33 cellular contexts compared by ENCODE assay signal in genomic region chr10:129523031-129523722, GRCh38.
"Had no signal": no experiment of that assay in that cellular context is flagged by ENCODE, and none has a peak within 500 bp of the region (broad histone marks: within the 10 kb centered on the region; RNA-seq: fewer than 3 reads in every experiment).

No MANE protein-coding gene starts in this region.

- H3K27ac ChIP-seq: brain microvascular endothelial cell, Peyer's patch, VCaP had no signal

- H3K9me3 Mint-ChIP-seq: activated T-cell treated with anti-CD3 and anti-CD28 coated beads, Interleukin-2, amount 50 U/mL, for 4 hours; central memory CD8-positive, alpha-beta T cell had no signal

- H3K4me3 Mint-ChIP-seq: activated B cell treated with CpG ODN at 0.5 μM for 24 hours; activated CD4-positive, alpha-beta memory T cell treated with anti-CD3 and anti-CD28 coated beads for 36 hours; activated naive CD4-positive, alpha-beta T cell treated with anti-CD3 and anti-CD28 coated beads for 36 hours; activated naive CD8-positive, alpha-beta T cell treated with anti-CD3 and anti-CD28 coated beads for 36 hours; activated T-cell treated with anti-CD3 and anti-CD28 coated beads, Interleukin-2, amount 50 U/mL, for 4 hours; activated T-helper 1 cell treated with anti-CD3 and anti-CD28 coated beads, Interleukin-12 subunit alpha, Interleukin-12 subunit beta, Interleukin-2, Interleukin-4 antibody, amounts not matched to agents 30 ng/mL and 10 ng/mL and 1 ng/mL, durations not matched to agents 14 hours and 24 hours and 36 hours; central memory CD8-positive, alpha-beta T cell had no signal

- ATAC-seq: activated T-cell treated with anti-CD3 and anti-CD28 coated beads, Interleukin-2, amount 50 U/mL, for 4 hours; PC-3 had no signal

- H3K9me3 ChIP-seq: MG63, Peyer's patch had no signal

- H3K27me3 ChIP-seq: brain microvascular endothelial cell, MG63, Peyer's patch had no signal

- H3K4me1 ChIP-seq: Peyer's patch had no signal

- H3K4me1 Mint-ChIP-seq: activated B cell treated with CpG ODN at 0.5 μM for 24 hours had no signal

- H3K36me3 ChIP-seq: brain microvascular endothelial cell, MG63, Peyer's patch had no signal

- H3K27me3 Mint-ChIP-seq: activated B cell treated with CpG ODN at 0.5 μM for 24 hours; activated CD4-positive, alpha-beta memory T cell treated with anti-CD3 and anti-CD28 coated beads for 36 hours; activated naive CD8-positive, alpha-beta T cell treated with anti-CD3 and anti-CD28 coated beads for 36 hours; central memory CD8-positive, alpha-beta T cell had no signal

- H3K4me3 ChIP-seq: MG63, Peyer's patch had no signal

- H3K27ac Mint-ChIP-seq: activated B cell treated with CpG ODN at 0.5 μM for 24 hours; activated CD4-positive, alpha-beta memory T cell treated with anti-CD3 and anti-CD28 coated beads for 36 hours; activated naive CD4-positive, alpha-beta T cell treated with anti-CD3 and anti-CD28 coated beads for 36 hours; activated naive CD8-positive, alpha-beta T cell treated with anti-CD3 and anti-CD28 coated beads for 36 hours; activated T-helper 1 cell treated with anti-CD3 and anti-CD28 coated beads, Interleukin-12 subunit alpha, Interleukin-12 subunit beta, Interleukin-2, Interleukin-4 antibody, amounts not matched to agents 30 ng/mL and 10 ng/mL and 1 ng/mL, durations not matched to agents 14 hours and 24 hours and 36 hours had no signal

- DNase-seq: activated B cell treated with CpG ODN at 0.5 μM for 24 hours; activated CD4-positive, alpha-beta memory T cell treated with anti-CD3 and anti-CD28 coated beads for 36 hours; activated CD4-positive, alpha-beta T cell treated with anti-CD3 and anti-CD28 coated beads for 4 hours; activated CD4-positive, alpha-beta T cell treated with anti-CD3 and anti-CD28 coated beads, Interleukin-2, amount 50 U/mL, for 1 hour; activated CD4-positive, CD25-positive, alpha-beta regulatory T cell treated with anti-CD3 and anti-CD28 coated beads, Interleukin-2, amount 50 U/mL, for 72 hours; activated CD8-positive, alpha-beta memory T cell treated with anti-CD3 and anti-CD28 coated beads, Interleukin-2, amount 50 U/mL, for 4 hours; activated gamma-delta T cell treated with Interleukin-2 at 50 U/mL for 16 hours; activated naive CD4-positive, alpha-beta T cell treated with anti-CD3 and anti-CD28 coated beads for 36 hours; activated naive CD8-positive, alpha-beta T cell treated with anti-CD3 and anti-CD28 coated beads for 36 hours; activated T-cell treated with anti-CD3 and anti-CD28 coated beads for 4 hours; activated T-cell treated with anti-CD3 and anti-CD28 coated beads, Interleukin-2, amount 50 U/mL, for 4 hours; amniotic stem cell; brain microvascular endothelial cell; Kasumi-1; MG63; NCI-H1048; NCI-H1105 treated with DMSO at 0.1 percent for 48 hours; NCI-H1436; NCI-H1694; NCI-H1930; NCI-H2081 treated with DMSO at 0.1 percent for 48 hours; NCI-H226; NCI-H524 treated with DMSO at 0.1 percent for 48 hours; PC-3; Peyer's patch; RPMI8226; SW 1271; T-helper 1 cell; T-helper 2 cell; T-helper 9 cell had no signal
